21 cellular contexts compared by ENCODE assay signal in the genomic region with DNA sequence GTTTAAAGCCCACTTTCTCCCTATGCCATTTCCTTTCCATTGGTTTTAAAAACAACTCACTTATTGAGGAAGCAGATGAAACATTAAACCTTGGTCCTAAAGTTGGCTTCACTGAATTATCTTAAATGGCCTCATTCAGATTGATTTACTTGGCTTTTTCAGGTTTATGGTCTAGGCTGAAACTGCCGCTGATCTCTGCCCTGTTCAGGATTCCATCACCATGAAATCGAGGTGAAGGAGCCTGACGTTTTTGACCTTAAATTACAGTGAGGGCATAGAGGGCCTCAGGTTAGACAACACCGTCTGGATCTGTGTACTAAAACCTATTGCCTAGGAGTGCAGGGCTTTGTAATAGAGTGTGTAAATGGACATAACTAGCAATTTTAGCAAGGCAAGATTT.
DNase-seq lines count a peak whose midpoint lies in the region; ATAC-seq and TF ChIP-seq lines count a peak whose summit lies in the region.
"Had no signal": no experiment of that assay in that cellular context is flagged by ENCODE, and none has a peak within 500 bp of the region (broad histone marks: within the 10 kb centered on the region; RNA-seq: fewer than 3 reads in every experiment).

No MANE protein-coding gene starts in this region.

- no peaks in the 10 kb centered on the region for H3K27me3 ChIP-seq in Karpas-422 (ENCODE audit: low read length)
- H3K27me3 ChIP-seq: BE2C; BLaER1 treated with 17β-estradiol and CSF1 and Interleukin-3, amounts not matched to agents 10 nM and 100 nM had no signal

- DNase-seq in Karpas-422 (no peak), left colon (no peak), mucosa of descending colon (peak in 1 of 3 donors; percentile 8)
- DNase-seq in activated T-cell treated with anti-CD3 and anti-CD28 coated beads, Interleukin-2, amount 50 U/mL, for 72 hours, result no peak
- DNase-seq: 8988T; ACHN; AML-193; BE2C; Calu3; CD4-positive, alpha-beta memory T cell; COR-L47; DMS53; DMS79 treated with DMSO at 0.1 percent for 48 hours; GF-D8; GOT3; H7; HCEC 1CT had no signal

- H3K9me3 ChIP-seq in Karpas-422 (ENCODE audit: low read length) (no peaks in the 10 kb centered on the region), mucosa of descending colon (no peaks in the 10 kb centered on the region)
- H3K9me3 ChIP-seq: A549; BE2C; BLaER1 treated with 17β-estradiol and CSF1 and Interleukin-3, amounts not matched to agents 10 nM and 100 nM had no signal

- H3K36me3 Mint-ChIP-seq in activated T-cell treated with anti-CD3 and anti-CD28 coated beads, Interleukin-2, amount 50 U/mL, for 72 hours (ENCODE audit: insufficient read depth in 2 of 2), result no peaks in the 10 kb centered on the region
- H3K36me3 Mint-ChIP-seq: CD4-positive, alpha-beta memory T cell had no signal

- no peaks in the 10 kb centered on the region for H3K27me3 Mint-ChIP-seq in activated T-cell treated with anti-CD3 and anti-CD28 coated beads, Interleukin-2, amount 50 U/mL, for 72 hours (ENCODE audit: low read depth)

- no peak overlapping the region for H3K27ac ChIP-seq in Karpas-422 (ENCODE audit: low read length)
- H3K27ac ChIP-seq: A549; BLaER1 treated with 17β-estradiol and CSF1 and Interleukin-3, amounts not matched to agents 10 nM and 100 nM had no signal

- no peak overlapping the region for H3K27ac Mint-ChIP-seq in activated T-cell treated with anti-CD3 and anti-CD28 coated beads, Interleukin-2, amount 50 U/mL, for 72 hours
- H3K27ac Mint-ChIP-seq: CD4-positive, alpha-beta memory T cell had no signal

- H3K4me1 ChIP-seq in Karpas-422 (ENCODE audit: low read length) (no peaks in the 10 kb centered on the region), mucosa of descending colon (ENCODE audit: low read depth) (no peaks in the 10 kb centered on the region)
- H3K4me1 ChIP-seq: A549; BE2C; BLaER1 treated with 17β-estradiol and CSF1 and Interleukin-3, amounts not matched to agents 10 nM and 100 nM had no signal

- no peak overlapping the region for H3K4me3 Mint-ChIP-seq in activated T-cell treated with anti-CD3 and anti-CD28 coated beads, Interleukin-2, amount 50 U/mL, for 72 hours
- H3K4me3 Mint-ChIP-seq: CD4-positive, alpha-beta memory T cell had no signal

- intact Hi-C loops in left colon (cut with DNase I, micrococcal nuclease), result no loop called here
- intact Hi-C loops in mucosa of descending colon (cut with DNase I, micrococcal nuclease), result no loop called here

- no peaks in the 10 kb centered on the region for H3K9me2 ChIP-seq in Karpas-422 (replicated peaks; ENCODE audit: insufficient read depth, low read length)

- H3K9ac ChIP-seq in Karpas-422 (ENCODE audit: low read length), result no peak overlapping the region
- H3K9ac ChIP-seq: BLaER1 treated with 17β-estradiol and CSF1 and Interleukin-3, amounts not matched to agents 10 nM and 100 nM had no signal

- ATAC-seq in left colon (peak; percentile 78), mucosa of descending colon (peak; percentile 62), GM21447 (IDR thresholded peaks at IDR 0.05; ENCODE audit: unreplicated experiment) (no peak), SK-N-SH treated with all-trans-retinoic acid at 6 μM for 48 hours (no peak)
- ATAC-seq in activated T-cell treated with anti-CD3 and anti-CD28 coated beads, Interleukin-2, amount 50 U/mL, for 72 hours (replicated peaks in 1 of 2), result no peak
- ATAC-seq: A549 had no signal

- 0 out of 2 replicates have a peak overlapping the region, but pooled peaks have one; percentile 55 for H2AFZ ChIP-seq in Karpas-422 (ENCODE audit: low read length)

- no peak overlapping the region for H3K4me3 ChIP-seq in Karpas-422 (ENCODE audit: low read length)
- H3K4me3 ChIP-seq in mucosa of descending colon, result no peak overlapping the region
- H3K4me3 ChIP-seq: A549; BLaER1 treated with 17β-estradiol and CSF1 and Interleukin-3, amounts not matched to agents 10 nM and 100 nM had no signal

- H3K4me2 ChIP-seq in Karpas-422 (ENCODE audit: low read depth, low read length, poor library complexity, severe bottlenecking), result no peak overlapping the region
- H3K4me2 ChIP-seq: A549; BLaER1 treated with 17β-estradiol and CSF1 and Interleukin-3, amounts not matched to agents 10 nM and 100 nM had no signal

- H4K20me1 ChIP-seq in Karpas-422 (ENCODE audit: insufficient read depth, low read depth, low read length), result no peaks in the 10 kb centered on the region
- H4K20me1 ChIP-seq: BLaER1 treated with 17β-estradiol and CSF1 and Interleukin-3, amounts not matched to agents 10 nM and 100 nM had no signal

- H3K36me3 ChIP-seq in Karpas-422 (ENCODE audit: insufficient read depth, low read length) (no peaks in the 10 kb centered on the region), mucosa of descending colon (ENCODE audit: low read depth) (no peaks in the 10 kb centered on the region)
- H3K36me3 ChIP-seq: BLaER1 treated with 17β-estradiol and CSF1 and Interleukin-3, amounts not matched to agents 10 nM and 100 nM had no signal

- no peaks in the 10 kb centered on the region for H3K79me2 ChIP-seq in Karpas-422 (ENCODE audit: low read length)

- TF ChIP-seq CTCF in mucosa of descending colon (IDR thresholded peaks at IDR 0.05), result no peak

- peaks cover 2 to 3% of the 10 kb centered on the region in 2 donors for H3K9me3 Mint-ChIP-seq in activated T-cell treated with anti-CD3 and anti-CD28 coated beads, Interleukin-2, amount 50 U/mL, for 72 hours

- no peaks in the 10 kb centered on the region for H3K4me1 Mint-ChIP-seq in activated T-cell treated with anti-CD3 and anti-CD28 coated beads, Interleukin-2, amount 50 U/mL, for 72 hours (ENCODE audit: low read depth)
- H3K4me1 Mint-ChIP-seq: CD4-positive, alpha-beta memory T cell had no signal

TF ChIP-seq in SK-N-SH treated with all-trans-retinoic acid at 6 μM for 48 hours, 23 proteins besides CTCF, POLR2A, EP300 and RAD21:
- TF ChIP-seq ZNF565 (CRISPR knock-in tag; conservative IDR thresholded peaks at IDR 0.05; ENCODE audit: low read depth), result no peak
- TF ChIP-seq ZFP30 (CRISPR knock-in tag; IDR thresholded peaks at IDR 0.05), result no peak
TF ChIP-seq in SK-N-SH treated with all-trans-retinoic acid at 6 μM for 48 hours: peak in this region for 0.

Comparison
In these comparisons a context has a peak if more than half of its experiments do, and no peak if none do; other contexts are left out.
1. ATAC-seq: peak in left colon (single experiment) and mucosa of descending colon (single experiment); none in activated T-cell treated with anti-CD3 and anti-CD28 coated beads, Interleukin-2, amount 50 U/mL, for 72 hours (0 of 2), GM21447 (single experiment) and SK-N-SH treated with all-trans-retinoic acid at 6 μM for 48 hours (single experiment).